Comparison of ENCODE assay signal across 9 cellular contexts in the genomic region with DNA sequence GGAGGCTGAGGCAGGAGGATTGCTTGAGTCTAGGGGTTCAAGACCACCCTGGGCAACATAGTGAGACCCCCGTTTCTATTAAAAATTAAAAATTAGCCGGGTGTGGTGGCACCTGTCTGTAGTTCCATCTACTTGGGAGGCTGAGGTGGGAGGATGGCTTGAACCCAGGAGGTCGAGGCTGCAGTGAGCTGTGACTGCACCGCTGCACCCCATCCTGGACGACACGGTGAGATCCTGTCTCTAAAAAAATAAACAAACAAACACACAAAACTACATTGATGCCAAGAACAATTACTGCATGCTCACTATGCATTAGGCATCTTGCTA. TPM values are rescaled to one million over a fixed set of nuclear protein-coding genes. Genes with fewer than 3 reads are reported as not detected.
DNase-seq lines count a peak whose midpoint lies in the region; ATAC-seq, FAIRE-seq and TF ChIP-seq lines count a peak whose summit lies in the region.
"Had no signal": no experiment of that assay in that cellular context is flagged by ENCODE, and none has a peak within 500 bp of the region (broad histone marks: within the 10 kb centered on the region; RNA-seq: fewer than 3 reads in every experiment).

No MANE protein-coding gene starts in this region.

- DNase-seq in Calu3 (no peak), RWPE2 (ENCODE audit: low spot score) (no peak), esophagus muscularis mucosa (ENCODE audit: extremely low spot score) (no peak), pancreas (no peak), HCEC 1CT (no peak), medulla oblongata (ENCODE audit: extremely low spot score) (no peak), NCI-H2081 (lab: John Stamatoyannopoulos, UW) (no peak)
- DNase-seq in activated CD8-positive, alpha-beta memory T cell treated with anti-CD3 and anti-CD28 coated beads for 24 hours, result no peak

- no peaks in the 10 kb centered on the region for H3K27me3 Mint-ChIP-seq in Calu3 (ENCODE audit: unreplicated experiment)

- CTCF ChIA-PET in Calu3 (lab: Charles Lee), result interaction anchor here (0.6 to 1.2 kb wide), 4 partner anchors 10 to 842 kb away, joined by 3 to 15 read pairs (median 3); no protein-coding TSS in a partner anchor

- no peak for ATAC-seq in RWPE2 (ENCODE audit: low read depth)
- ATAC-seq in pancreas, result no peak

- no peaks in the 10 kb centered on the region for H3K9me3 Mint-ChIP-seq in Calu3 (ENCODE audit: low read depth, unreplicated experiment)

- H3K9me3 ChIP-seq in RWPE2 (ENCODE audit: severe bottlenecking), result no peaks in the 10 kb centered on the region
- H3K9me3 ChIP-seq in esophagus muscularis mucosa, result no peaks in the 10 kb centered on the region
- no peaks in the 10 kb centered on the region for H3K9me3 ChIP-seq in pancreas

- BruUV-seq in Calu3 (replicated peaks; lab: Mats Ljungman, UMichigan), result TSS peak; percentile 92

- H3K27ac ChIP-seq in RWPE2 (ENCODE audit: poor library complexity, severe bottlenecking) (no peak overlapping the region), esophagus muscularis mucosa (replicated peaks in 1 of 4) (peak overlapping the region; percentile 66 to 86 (median 83)), pancreas (peak overlapping the region in 2 of 4 donors; percentile 35 to 47)

- H3K4me3 ChIP-seq in RWPE2 (ENCODE audit: severe bottlenecking) (peak overlapping the region; percentile 92), esophagus muscularis mucosa (peak overlapping the region; percentile 85 to 99 (median 97)), pancreas (peak overlapping the region in 3 of 4 donors; percentile 13 to 93 (median 91))

- WGBS in esophagus muscularis mucosa, result 64% methylated on average over 6 of the region's 6 CpGs
- WGBS in pancreas, 2 donors, result 42 to 48% methylated on average over 6 of the region's 6 CpGs

- TF ChIP-seq EP300 in esophagus muscularis mucosa (IDR thresholded peaks at IDR 0.05), result no peak

- TF ChIP-seq POLR2A in esophagus muscularis mucosa (IDR thresholded peaks at IDR 0.05; ENCODE audit: low read depth), result no peak

- H3K4me1 Mint-ChIP-seq in Calu3 (ENCODE audit: low read depth, unreplicated experiment), result peaks cover 29% of the 10 kb centered on the region

- intact Hi-C loops in Calu3 (cut with micrococcal nuclease; ENCODE audit: unreplicated experiment), result no loop called here
- intact Hi-C loops in esophagus muscularis mucosa (cut with DNase I), result loop anchor here (1.0 kb wide), 1 partner anchor 46 kb away; no protein-coding TSS in a partner anchor
- intact Hi-C loops in pancreas (cut with DNase I), result no loop called here

- H3K36me3 Mint-ChIP-seq in Calu3 (ENCODE audit: insufficient read depth, unreplicated experiment), result peaks cover 36% of the 10 kb centered on the region

- TF ChIP-seq CTCF in Calu3 (IDR thresholded peaks at IDR 0.05; ENCODE audit: unreplicated experiment), result no peak
- TF ChIP-seq CTCF in RWPE2 (IDR thresholded peaks at IDR 0.05; ENCODE audit: poor library complexity, severe bottlenecking), result no peak
- no peak for TF ChIP-seq CTCF in esophagus muscularis mucosa (IDR thresholded peaks at IDR 0.05)
- TF ChIP-seq CTCF in pancreas (IDR thresholded peaks at IDR 0.05), result no peak

- peak overlapping the region; percentile 34 for H3K27ac Mint-ChIP-seq in Calu3 (ENCODE audit: unreplicated experiment)

- FAIRE-seq in pancreas (lab: Jason Lieb, UNC), result no peak
- FAIRE-seq: colon had no signal

- H3K27me3 ChIP-seq in RWPE2 (ENCODE audit: insufficient read depth, poor library complexity, severe bottlenecking) (no peaks in the 10 kb centered on the region), esophagus muscularis mucosa (no peaks in the 10 kb centered on the region), pancreas (no peaks in the 10 kb centered on the region)

- peak overlapping the region; percentile 79 for H3K4me3 Mint-ChIP-seq in Calu3 (ENCODE audit: low read depth, unreplicated experiment)

- H3K36me3 ChIP-seq in RWPE2 (ENCODE audit: low read depth), result no peaks in the 10 kb centered on the region
- H3K36me3 ChIP-seq in esophagus muscularis mucosa, result no peaks in the 10 kb centered on the region
- no peaks in the 10 kb centered on the region for H3K36me3 ChIP-seq in pancreas

- H3K4me1 ChIP-seq in RWPE2 (ENCODE audit: insufficient read depth, poor library complexity, severe bottlenecking) (peaks cover 22% of the 10 kb centered on the region), esophagus muscularis mucosa (peaks cover 42 to 61% (median 56%) of the 10 kb centered on the region in 4 donors), pancreas (peaks cover 5 to 19% (median 12%) of the 10 kb centered on the region in 3 donors)

RNA-seq across cellular contexts. Expression of a gene that starts 0.8 kb away (rescaled TPM):
- total RNA-seq in Calu3 (2022), result 19.9 and 21.2 TPM in 2 replicates
- total RNA-seq in esophagus muscularis mucosa, result 10 to 100 TPM in 2 of 4 donors, 1 to 10 TPM in 2; 6.6 to 24.0 (median 14.8) TPM
- 10 to 100 TPM in 1 of 6 donors, 1 to 10 TPM in 5; 7.3 to 13.2 (median 8.6) TPM for total RNA-seq in pancreas
- polyA plus RNA-seq in pancreas, result 1 to 10 TPM; 7.0 to 8.7 TPM

RNA-seq across cellular contexts. Expression of a gene that starts 48.0 kb away (rescaled TPM):
- total RNA-seq in Calu3 (2022) (333 and 347 TPM in 2 replicates), esophagus muscularis mucosa (100 to 1,000 TPM; 105 to 155 (median 128) TPM), pancreas (100 to 1,000 TPM in 1 of 6 donors, 10 to 100 TPM in 5; 61.1 to 106 (median 72.4) TPM)
- polyA plus RNA-seq in pancreas, result 10 to 100 TPM; 83.2 to 90.6 TPM
